Comparison of ENCODE assay signal across 1 cellular context in the genomic region with DNA sequence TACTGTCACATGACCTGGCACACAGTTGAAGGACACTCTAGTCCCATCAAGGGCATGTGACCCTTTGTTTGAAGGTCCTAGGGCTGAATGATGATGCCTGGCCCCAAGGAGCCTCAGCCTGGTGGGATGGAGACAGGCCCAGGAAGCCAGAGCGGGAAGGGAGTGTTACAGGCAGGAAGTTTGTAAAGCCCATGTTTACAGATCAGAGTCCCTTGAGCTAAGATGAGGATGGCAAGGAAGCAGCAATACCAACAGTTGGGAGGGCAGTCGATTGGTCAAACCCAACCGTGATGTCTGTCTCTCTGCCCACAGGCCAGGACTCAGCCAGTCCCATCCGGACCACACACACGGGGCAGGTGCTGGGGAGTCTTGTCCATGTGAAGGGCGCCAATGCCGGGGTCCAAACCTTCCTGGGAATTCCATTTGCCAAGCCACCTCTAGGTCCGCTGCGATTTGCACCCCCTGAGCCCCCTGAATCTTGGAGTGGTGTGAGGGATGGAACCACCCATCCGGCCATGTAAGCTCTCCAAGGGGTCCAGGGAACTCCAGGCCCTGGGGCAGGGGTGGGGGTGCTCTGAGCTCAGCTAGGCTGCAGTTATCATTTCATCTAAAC.
TF ChIP-seq lines count a peak whose summit lies in the region.

No MANE protein-coding gene starts in this region.

TF ChIP-seq in neural cell, 6 proteins besides CTCF, POLR2A, EP300 and RAD21 (continued from another document):
- TF ChIP-seq, protein P1, sequence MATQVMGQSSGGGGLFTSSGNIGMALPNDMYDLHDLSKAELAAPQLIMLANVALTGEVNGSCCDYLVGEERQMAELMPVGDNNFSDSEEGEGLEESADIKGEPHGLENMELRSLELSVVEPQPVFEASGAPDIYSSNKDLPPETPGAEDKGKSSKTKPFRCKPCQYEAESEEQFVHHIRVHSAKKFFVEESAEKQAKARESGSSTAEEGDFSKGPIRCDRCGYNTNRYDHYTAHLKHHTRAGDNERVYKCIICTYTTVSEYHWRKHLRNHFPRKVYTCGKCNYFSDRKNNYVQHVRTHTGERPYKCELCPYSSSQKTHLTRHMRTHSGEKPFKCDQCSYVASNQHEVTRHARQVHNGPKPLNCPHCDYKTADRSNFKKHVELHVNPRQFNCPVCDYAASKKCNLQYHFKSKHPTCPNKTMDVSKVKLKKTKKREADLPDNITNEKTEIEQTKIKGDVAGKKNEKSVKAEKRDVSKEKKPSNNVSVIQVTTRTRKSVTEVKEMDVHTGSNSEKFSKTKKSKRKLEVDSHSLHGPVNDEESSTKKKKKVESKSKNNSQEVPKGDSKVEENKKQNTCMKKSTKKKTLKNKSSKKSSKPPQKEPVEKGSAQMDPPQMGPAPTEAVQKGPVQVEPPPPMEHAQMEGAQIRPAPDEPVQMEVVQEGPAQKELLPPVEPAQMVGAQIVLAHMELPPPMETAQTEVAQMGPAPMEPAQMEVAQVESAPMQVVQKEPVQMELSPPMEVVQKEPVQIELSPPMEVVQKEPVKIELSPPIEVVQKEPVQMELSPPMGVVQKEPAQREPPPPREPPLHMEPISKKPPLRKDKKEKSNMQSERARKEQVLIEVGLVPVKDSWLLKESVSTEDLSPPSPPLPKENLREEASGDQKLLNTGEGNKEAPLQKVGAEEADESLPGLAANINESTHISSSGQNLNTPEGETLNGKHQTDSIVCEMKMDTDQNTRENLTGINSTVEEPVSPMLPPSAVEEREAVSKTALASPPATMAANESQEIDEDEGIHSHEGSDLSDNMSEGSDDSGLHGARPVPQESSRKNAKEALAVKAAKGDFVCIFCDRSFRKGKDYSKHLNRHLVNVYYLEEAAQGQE (IDR thresholded peaks at IDR 0.05; ENCODE audit: borderline replicate concordance) = no peak
- TF ChIP-seq SMC3 (conservative IDR thresholded peaks at IDR 0.05; ENCODE audit: poor library complexity) (no peak), TAF1 (IDR thresholded peaks at IDR 0.05; ENCODE audit: low read depth) (no peak), POLR2AphosphoS5 (IDR thresholded peaks at IDR 0.05) (no peak), MXI1 (conservative IDR thresholded peaks at IDR 0.05; ENCODE audit: poor library complexity, severe bottlenecking) (no peak)
